2 cellular contexts compared by ENCODE assay signal in genomic region chr1:192887426-192887825, GRCh38.
TF ChIP-seq lines count a peak whose summit lies in the region.

No MANE protein-coding gene starts in this region.

TF ChIP-seq in GM23338, 12 proteins besides CTCF, POLR2A, EP300 and RAD21:
- no peak for TF ChIP-seq EZH2 (IDR thresholded peaks at IDR 0.05; ENCODE audit: low read depth, unreplicated experiment)
- TF ChIP-seq CREB1 (CRISPR knock-in tag; IDR thresholded peaks at IDR 0.05; ENCODE audit: low read depth) = no peak
- TF ChIP-seq EZH2phosphoT487 (IDR thresholded peaks at IDR 0.05; ENCODE audit: unreplicated experiment) = no peak
- no peak for TF ChIP-seq STAT1 (IDR thresholded peaks at IDR 0.05; ENCODE audit: unreplicated experiment)

TF ChIP-seq in H1, 55 proteins besides CTCF, POLR2A, EP300 and RAD21:
- TF ChIP-seq JUND (IDR thresholded peaks at IDR 0.05; ENCODE audit: low read length) (peak; percentile 85), RBBP5 (IDR thresholded peaks at IDR 0.05; ENCODE audit: borderline replicate concordance, low read depth, low read length) (no peak), USF2 (IDR thresholded peaks at IDR 0.05; ENCODE audit: low read length) (no peak)
